Comparison of ENCODE assay signal across 12 cellular contexts in the genomic region with DNA sequence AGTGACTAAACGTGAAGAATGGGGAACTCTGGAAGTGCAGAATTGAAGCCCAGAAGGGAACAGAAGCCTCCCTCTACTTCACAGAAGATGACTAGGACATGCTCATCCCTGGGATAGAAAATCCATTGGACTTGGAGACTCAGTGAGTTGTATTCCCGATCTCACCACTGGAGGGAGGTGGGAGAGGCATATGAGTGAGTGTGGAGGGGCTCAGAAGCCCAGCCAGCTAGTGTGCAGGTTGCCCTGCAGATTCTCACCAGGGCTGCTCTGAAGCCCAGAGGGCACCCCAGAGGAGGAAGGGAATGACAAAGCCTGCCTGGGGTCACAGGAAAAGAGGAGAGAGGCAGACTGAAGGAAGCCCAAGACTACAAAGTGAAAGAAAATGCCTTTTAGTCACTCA. TPM values are rescaled to one million over a fixed set of nuclear protein-coding genes. Genes with fewer than 3 reads are reported as not detected.
DNase-seq lines count a peak whose midpoint lies in the region; ATAC-seq, FAIRE-seq and TF ChIP-seq lines count a peak whose summit lies in the region.
"Had no signal": no experiment of that assay in that cellular context is flagged by ENCODE, and none has a peak within 500 bp of the region (broad histone marks: within the 10 kb centered on the region; RNA-seq: fewer than 3 reads in every experiment).

No MANE protein-coding gene starts in this region.

- no peaks in the 10 kb centered on the region for H3K4me1 ChIP-seq in SK-N-SH (ENCODE audit: control insufficient read depth in 1 of 2, insufficient read depth in 2 of 2, low read depth in 1 of 2, low read length in 1 of 2)

- H3K4me2 ChIP-seq in SK-N-SH = no peak overlapping the region

- no peak overlapping the region for H3K4me3 ChIP-seq in SK-N-SH (ENCODE audit: low read depth in 2 of 2, low read length in 1 of 2)

- peaks cover 43% of the 10 kb centered on the region for H3K4me1 Mint-ChIP-seq in activated naive CD4-positive, alpha-beta T cell treated with anti-CD3 and anti-CD28 coated beads, Interleukin-2, amount 50 U/mL, for 24 hours
- peaks cover 33% of the 10 kb centered on the region for H3K4me1 Mint-ChIP-seq in activated naive CD4-positive, alpha-beta T cell treated with anti-CD3 and anti-CD28 coated beads for 36 hours (ENCODE audit: low read depth)
- no peaks in the 10 kb centered on the region for H3K4me1 Mint-ChIP-seq in glutamatergic neuron (ENCODE audit: low read depth, unreplicated experiment)

- no peaks in the 10 kb centered on the region for H3K9me3 ChIP-seq in SK-N-SH

- POLR2A ChIA-PET in SK-N-SH (lab: Yijun Ruan, JAX) = no interaction called here

- H4K20me1 ChIP-seq in SK-N-SH (ENCODE audit: insufficient read depth) = no peaks in the 10 kb centered on the region

- H3K27me3 ChIP-seq in SK-N-SH (ENCODE audit: insufficient read depth) = peaks cover 78% of the 10 kb centered on the region

- no peaks in the 10 kb centered on the region for H3K79me2 ChIP-seq in SK-N-SH (ENCODE audit: insufficient read depth)

- FAIRE-seq in urothelium cell line (lab: Jason Lieb, UNC) = no peak

- no peaks in the 10 kb centered on the region for H3K9me2 ChIP-seq in SK-N-SH

- no peak overlapping the region for H3K4me3 Mint-ChIP-seq in activated naive CD4-positive, alpha-beta T cell treated with anti-CD3 and anti-CD28 coated beads, Interleukin-2, amount 50 U/mL, for 24 hours
- H3K4me3 Mint-ChIP-seq in activated naive CD4-positive, alpha-beta T cell treated with anti-CD3 and anti-CD28 coated beads for 36 hours = no peak overlapping the region
- H3K4me3 Mint-ChIP-seq in glutamatergic neuron (ENCODE audit: unreplicated experiment) = no peak overlapping the region

- no peak for DNase-seq in activated naive CD4-positive, alpha-beta T cell treated with anti-CD3 and anti-CD28 coated beads for 36 hours
- DNase-seq in SK-N-SH = no peak
- DNase-seq in glutamatergic neuron = peak; percentile 54
- peak; percentile 43 for DNase-seq in urothelium cell line (ENCODE audit: low spot score)
- no peak for DNase-seq in NCI-H2171 (lab: John Stamatoyannopoulos, UW)
- DNase-seq: cortex of kidney; hypothalamus; nucleus accumbens; stimulated activated CD4-positive, alpha-beta T cell treated with anti-CD3 and anti-CD28 coated beads, Interleukin-4, amount 100 ng/mL, for 4 hours had no signal

- H3K27me3 Mint-ChIP-seq in activated naive CD4-positive, alpha-beta T cell treated with anti-CD3 and anti-CD28 coated beads, Interleukin-2, amount 50 U/mL, for 24 hours = peaks cover 62% of the 10 kb centered on the region
- peaks cover 84% of the 10 kb centered on the region for H3K27me3 Mint-ChIP-seq in activated naive CD4-positive, alpha-beta T cell treated with anti-CD3 and anti-CD28 coated beads for 36 hours (ENCODE audit: low read depth)
- peaks cover 27% of the 10 kb centered on the region for H3K27me3 Mint-ChIP-seq in glutamatergic neuron (ENCODE audit: unreplicated experiment)

- H3K27ac ChIP-seq in SK-N-SH (ENCODE audit: low read depth in 2 of 2, low read length in 1 of 2) = no peak overlapping the region

- ATAC-seq in HG02610 (IDR thresholded peaks at IDR 0.05; ENCODE audit: unreplicated experiment) (no peak), GM19351 (IDR thresholded peaks at IDR 0.05; ENCODE audit: unreplicated experiment) (no peak)

- H3K27ac Mint-ChIP-seq in activated naive CD4-positive, alpha-beta T cell treated with anti-CD3 and anti-CD28 coated beads, Interleukin-2, amount 50 U/mL, for 24 hours = peak overlapping the region; percentile 23
- no peak overlapping the region for H3K27ac Mint-ChIP-seq in activated naive CD4-positive, alpha-beta T cell treated with anti-CD3 and anti-CD28 coated beads for 36 hours
- no peak overlapping the region for H3K27ac Mint-ChIP-seq in glutamatergic neuron (ENCODE audit: unreplicated experiment)

- no peak for TF ChIP-seq EP300 in SK-N-SH (IDR thresholded peaks at IDR 0.05; ENCODE audit: borderline replicate concordance in 1 of 2, low read depth in 1 of 2, low read length in 1 of 2)

- TF ChIP-seq CTCF in SK-N-SH (IDR thresholded peaks at IDR 0.05) = peak; percentile 24; the same call in 1 of the 2 replicates
- TF ChIP-seq CTCF in glutamatergic neuron (IDR thresholded peaks at IDR 0.05; ENCODE audit: partially characterized antibody, unreplicated experiment) = peak; percentile 55

- no peak overlapping the region for H3K9ac ChIP-seq in SK-N-SH

- TF ChIP-seq RAD21 in SK-N-SH (IDR thresholded peaks at IDR 0.05; ENCODE audit: low read length) = no peak

- WGBS in SK-N-SH (ENCODE audit: low lambda C conversion rate) = 0% methylated on average over 2 of the region's 2 CpGs

- no peaks in the 10 kb centered on the region for H3K9me3 Mint-ChIP-seq in activated naive CD4-positive, alpha-beta T cell treated with anti-CD3 and anti-CD28 coated beads, Interleukin-2, amount 50 U/mL, for 24 hours
- no peaks in the 10 kb centered on the region for H3K9me3 Mint-ChIP-seq in activated naive CD4-positive, alpha-beta T cell treated with anti-CD3 and anti-CD28 coated beads for 36 hours
- H3K9me3 Mint-ChIP-seq in glutamatergic neuron (ENCODE audit: unreplicated experiment) = no peaks in the 10 kb centered on the region

- no peak overlapping the region for H2AFZ ChIP-seq in SK-N-SH (ENCODE audit: low read depth)

- H3F3A ChIP-seq in SK-N-SH (replicated peaks; ENCODE audit: insufficient read depth) = no peaks in the 10 kb centered on the region

- CTCF ChIA-PET in activated naive CD4-positive, alpha-beta T cell treated with anti-CD3 and anti-CD28 coated beads for 36 hours (lab: Charles Lee) = no interaction called here
- CTCF ChIA-PET in SK-N-SH (lab: Yijun Ruan, JAX) = no interaction called here

- H3K36me3 ChIP-seq in SK-N-SH (replicated peaks in 1 of 2; ENCODE audit: control insufficient read depth in 1 of 2, insufficient read depth in 2 of 2, low read length in 1 of 2) = no peaks in the 10 kb centered on the region

- intact Hi-C loops in activated naive CD4-positive, alpha-beta T cell treated with anti-CD3 and anti-CD28 coated beads for 36 hours (cut with micrococcal nuclease) = no loop called here

- no peaks in the 10 kb centered on the region for H3K36me3 Mint-ChIP-seq in activated naive CD4-positive, alpha-beta T cell treated with anti-CD3 and anti-CD28 coated beads, Interleukin-2, amount 50 U/mL, for 24 hours
- no peaks in the 10 kb centered on the region for H3K36me3 Mint-ChIP-seq in activated naive CD4-positive, alpha-beta T cell treated with anti-CD3 and anti-CD28 coated beads for 36 hours (ENCODE audit: low read depth)
- H3K36me3 Mint-ChIP-seq in glutamatergic neuron (ENCODE audit: unreplicated experiment) = no peaks in the 10 kb centered on the region

TF ChIP-seq in SK-N-SH, 30 proteins besides CTCF, POLR2A, EP300 and RAD21:
- TF ChIP-seq ELF1 (IDR thresholded peaks at IDR 0.05) = no peak
- TF ChIP-seq RFX5 (IDR thresholded peaks at IDR 0.05; ENCODE audit: low read length) = no peak
- TF ChIP-seq, protein P1, sequence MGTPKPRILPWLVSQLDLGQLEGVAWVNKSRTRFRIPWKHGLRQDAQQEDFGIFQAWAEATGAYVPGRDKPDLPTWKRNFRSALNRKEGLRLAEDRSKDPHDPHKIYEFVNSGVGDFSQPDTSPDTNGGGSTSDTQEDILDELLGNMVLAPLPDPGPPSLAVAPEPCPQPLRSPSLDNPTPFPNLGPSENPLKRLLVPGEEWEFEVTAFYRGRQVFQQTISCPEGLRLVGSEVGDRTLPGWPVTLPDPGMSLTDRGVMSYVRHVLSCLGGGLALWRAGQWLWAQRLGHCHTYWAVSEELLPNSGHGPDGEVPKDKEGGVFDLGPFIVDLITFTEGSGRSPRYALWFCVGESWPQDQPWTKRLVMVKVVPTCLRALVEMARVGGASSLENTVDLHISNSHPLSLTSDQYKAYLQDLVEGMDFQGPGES (IDR thresholded peaks at IDR 0.05; ENCODE audit: low read depth, low read length) = no peak
- no peak for TF ChIP-seq MXI1 (IDR thresholded peaks at IDR 0.05; ENCODE audit: low read depth, low read length)
- no peak for TF ChIP-seq GABPA (IDR thresholded peaks at IDR 0.05; ENCODE audit: low read depth)
- TF ChIP-seq TEAD4 (IDR thresholded peaks at IDR 0.05; ENCODE audit: borderline replicate concordance, insufficient read depth) = no peak
- TF ChIP-seq EZH2phosphoT487 (IDR thresholded peaks at IDR 0.05; ENCODE audit: borderline replicate concordance, low read depth) = no peak
- TF ChIP-seq JUND (IDR thresholded peaks at IDR 0.05) = no peak
- TF ChIP-seq, protein P2, sequence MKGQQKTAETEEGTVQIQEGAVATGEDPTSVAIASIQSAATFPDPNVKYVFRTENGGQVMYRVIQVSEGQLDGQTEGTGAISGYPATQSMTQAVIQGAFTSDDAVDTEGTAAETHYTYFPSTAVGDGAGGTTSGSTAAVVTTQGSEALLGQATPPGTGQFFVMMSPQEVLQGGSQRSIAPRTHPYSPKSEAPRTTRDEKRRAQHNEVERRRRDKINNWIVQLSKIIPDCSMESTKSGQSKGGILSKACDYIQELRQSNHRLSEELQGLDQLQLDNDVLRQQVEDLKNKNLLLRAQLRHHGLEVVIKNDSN (IDR thresholded peaks at IDR 0.05; ENCODE audit: borderline replicate concordance, low read depth) = no peak
- no peak for TF ChIP-seq FOXM1 (IDR thresholded peaks at IDR 0.05; ENCODE audit: low read depth)
- TF ChIP-seq, protein P3, sequence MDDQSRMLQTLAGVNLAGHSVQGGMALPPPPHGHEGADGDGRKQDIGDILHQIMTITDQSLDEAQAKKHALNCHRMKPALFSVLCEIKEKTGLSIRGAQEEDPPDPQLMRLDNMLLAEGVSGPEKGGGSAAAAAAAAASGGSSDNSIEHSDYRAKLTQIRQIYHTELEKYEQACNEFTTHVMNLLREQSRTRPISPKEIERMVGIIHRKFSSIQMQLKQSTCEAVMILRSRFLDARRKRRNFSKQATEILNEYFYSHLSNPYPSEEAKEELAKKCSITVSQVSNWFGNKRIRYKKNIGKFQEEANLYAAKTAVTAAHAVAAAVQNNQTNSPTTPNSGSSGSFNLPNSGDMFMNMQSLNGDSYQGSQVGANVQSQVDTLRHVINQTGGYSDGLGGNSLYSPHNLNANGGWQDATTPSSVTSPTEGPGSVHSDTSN (IDR thresholded peaks at IDR 0.05) = no peak
- TF ChIP-seq RCOR1 (IDR thresholded peaks at IDR 0.05; ENCODE audit: low read length) = no peak

RNA-seq across cellular contexts. Expression of a gene that starts 42.1 kb away (rescaled TPM):
- 100 to 1,000 TPM; 598 to 608 TPM for total RNA-seq in activated naive CD4-positive, alpha-beta T cell treated with anti-CD3 and anti-CD28 coated beads for 36 hours
- 90.9 and 99.7 TPM in 2 replicates for polyA plus RNA-seq in SK-N-SH (2012; rRNA removed)
- 67.6 and 75.1 TPM in 2 replicates for polyA plus RNA-seq in SK-N-SH (2012; cell fraction: cytosol; rRNA removed)
- 86.7 and 92.9 TPM in 2 replicates for polyA plus RNA-seq in SK-N-SH (2012; cell fraction: nucleus; rRNA removed)
- 18.1 TPM for total RNA-seq in glutamatergic neuron (ENCODE audit: unreplicated experiment)

Comparison
In these comparisons a context has a peak if more than half of its experiments do, and no peak if none do; other contexts are left out.
1. DNase-seq: peak in glutamatergic neuron (single experiment) and urothelium cell line (single experiment); none in activated naive CD4-positive, alpha-beta T cell treated with anti-CD3 and anti-CD28 coated beads for 36 hours (single experiment), SK-N-SH (single experiment) and NCI-H2171 (single experiment).
2. RNA of a gene that starts 42.1 kb away (total RNA-seq): 598 to 608 TPM in activated naive CD4-positive, alpha-beta T cell treated with anti-CD3 and anti-CD28 coated beads for 36 hours; 18.1 TPM in glutamatergic neuron (single experiment); every median in the first group is over 10 times any median in the second.